ENCODE assay signal across 17 cellular contexts in genomic region chr3:9202546-9202945, GRCh38.
"Had no signal": no experiment of that assay in that cellular context is flagged by ENCODE, and none has a peak within 500 bp of the region (broad histone marks: within the 10 kb centered on the region; RNA-seq: fewer than 3 reads in every experiment).

No MANE protein-coding gene starts in this region.

- DNase-seq: activated CD4-positive, alpha-beta T cell treated with anti-CD3 and anti-CD28 coated beads for 36 hours; activated CD4-positive, CD25-positive, alpha-beta regulatory T cell; activated CD8-positive, alpha-beta memory T cell treated with anti-CD3 and anti-CD28 coated beads, Interleukin-2, amount 10 ng/mL, durations not matched to agents 7 days and 5 days; activated CD8-positive, alpha-beta T cell treated with anti-CD3 and anti-CD28 coated beads, Interleukin-2, amount 10 ng/mL, durations not matched to agents 7 days and 5 days; activated T-cell treated with anti-CD3 and anti-CD28 coated beads, Interleukin-2, amount 50 U/mL, for 48 hours; cerebellar nuclear complex; foreskin keratinocyte; left cardiac atrium; left ventricle myocardium superior; naive thymus-derived CD4-positive, alpha-beta T cell; right cardiac atrium; stimulated activated CD4-positive, alpha-beta T cell treated with anti-CD3 and anti-CD28 coated beads, Interleukin-2, amount 100 ng/mL, for 48 hours; stimulated activated naive CD8-positive, alpha-beta T cell treated with anti-CD3 and anti-CD28 coated beads, Interleukin-15, Interleukin-2, amounts not matched to agents 100 U/mL and 50 U/mL, for 24 hours; thyroid gland had no signal

- H3K4me1 ChIP-seq: foreskin keratinocyte, thyroid gland, upper lobe of left lung, vagina had no signal

- H3K4me3 ChIP-seq: coronary artery, thyroid gland, upper lobe of left lung, vagina had no signal

- H3K36me3 ChIP-seq: thyroid gland, upper lobe of left lung, vagina had no signal

- H3K27me3 ChIP-seq: foreskin keratinocyte, thyroid gland, upper lobe of left lung, vagina had no signal

- H3K9me3 ChIP-seq: thyroid gland, upper lobe of left lung, vagina had no signal

- H3K27ac ChIP-seq: coronary artery, foreskin keratinocyte, thyroid gland, upper lobe of left lung, vagina had no signal
